ENCODE assay signal across 10 cellular contexts in the genomic region with DNA sequence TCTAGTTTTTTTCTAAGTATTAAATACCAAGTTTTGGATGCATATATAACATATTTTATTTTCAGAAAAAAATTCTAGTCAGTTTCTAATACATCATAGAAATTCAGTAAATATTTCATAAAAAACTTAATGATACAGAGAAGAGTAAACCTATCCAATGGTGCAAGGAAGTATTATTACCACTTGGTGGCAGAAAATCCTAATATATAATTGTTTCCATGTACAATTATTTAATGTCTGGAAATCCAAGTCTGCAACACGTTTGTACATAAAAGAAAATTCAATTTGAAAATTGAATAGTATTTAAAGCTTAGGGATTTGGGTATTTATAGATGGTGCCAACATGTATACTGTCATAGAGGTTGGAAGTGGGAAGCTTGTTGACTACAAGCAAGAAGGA.
DNase-seq lines count a peak whose midpoint lies in the region; ATAC-seq, FAIRE-seq and TF ChIP-seq lines count a peak whose summit lies in the region.
"Had no signal": no experiment of that assay in that cellular context is flagged by ENCODE, and none has a peak within 500 bp of the region (broad histone marks: within the 10 kb centered on the region; RNA-seq: fewer than 3 reads in every experiment).

No MANE protein-coding gene starts in this region.

- H3K4me2 ChIP-seq in A549, result no peak overlapping the region

- TF ChIP-seq EP300 in A549 (IDR thresholded peaks at IDR 0.05), result no peak
- no peak for TF ChIP-seq EP300 in Ishikawa (IDR thresholded peaks at IDR 0.05; ENCODE audit: borderline replicate concordance)

- no peak for FAIRE-seq in A549 (lab: Jason Lieb, UNC)

- POLR2A ChIA-PET in A549 (lab: Yijun Ruan, JAX), result no interaction called here
- POLR2A ChIA-PET in HEK293T (lab: Yijun Ruan, JAX), result no interaction called here

- TF ChIP-seq RAD21 in A549 (conservative IDR thresholded peaks at IDR 0.05 in 1 of 2, IDR thresholded peaks at IDR 0.05 in 1 of 2), result peak; percentile 64 to 81
- TF ChIP-seq RAD21 in Ishikawa (IDR thresholded peaks at IDR 0.05; ENCODE audit: low read depth), result peak; percentile 57

- no peak for DNase-seq in A549 (ENCODE audit: low read depth in 1 of 2, low spot score in 1 of 2)
- peak; percentile 36 for DNase-seq in astrocyte of the hippocampus (ENCODE audit: low read depth, low spot score)
- peak; percentile 29 for DNase-seq in left kidney (ENCODE audit: low read depth, low spot score)
- no peak for DNase-seq in HEK293T (ENCODE audit: extremely low spot score)
- no peak for DNase-seq in activated CD8-positive, alpha-beta memory T cell treated with anti-CD3 and anti-CD28 coated beads, Interleukin-2, amount 50 U/mL, for 48 hours
- DNase-seq: T-helper 9 cell had no signal

- CTCF ChIA-PET in A549 (lab: Yijun Ruan, JAX), result interaction anchor here (0.7 to 5.6 kb wide), 16 partner anchors 12 to 551 kb away, joined by 3 to 71 read pairs (median 5); no protein-coding TSS in a partner anchor
- CTCF ChIA-PET in HEK293T (lab: Yijun Ruan, JAX), result interaction anchor here (0.7 to 1.5 kb wide), 4 partner anchors 10 to 390 kb away, joined by 3 read pairs; no protein-coding TSS in a partner anchor

- 3% methylated on average over 1 of the region's 1 CpG for WGBS in A549 (ENCODE audit: missing lambda C conversion rate)

- H3K4me1 ChIP-seq in A549, result peaks cover 2% of the 10 kb centered on the region; the same call in 1 of the 3 replicates

- H3K9me3 ChIP-seq in A549, result no peaks in the 10 kb centered on the region

- no peak overlapping the region for H3K4me3 ChIP-seq in A549
- H3K4me3 ChIP-seq: lung had no signal

- TF ChIP-seq POLR2A in A549 (IDR thresholded peaks at IDR 0.05; ENCODE audit: low read length), result no peak

- peak in 1 of 2 experiments; percentile 58; a peak in 2 of 6 replicates for ATAC-seq in A549
- no peak for ATAC-seq in HG03571 (IDR thresholded peaks at IDR 0.05; ENCODE audit: unreplicated experiment)
- no peak for ATAC-seq in GM21381 (IDR thresholded peaks at IDR 0.05; ENCODE audit: unreplicated experiment)

- TF ChIP-seq CTCF in A549 (IDR thresholded peaks at IDR 0.05), result peak; percentile 33; the same call in 1 of the 3 replicates

- H3K27ac ChIP-seq in A549, result no peak overlapping the region

TF ChIP-seq in A549, 52 proteins besides CTCF, POLR2A, EP300 and RAD21:
- TF ChIP-seq GATA3 (IDR thresholded peaks at IDR 0.05; ENCODE audit: borderline replicate concordance) (no peak), SMC3 (IDR thresholded peaks at IDR 0.05) (peak; percentile 79)

TF ChIP-seq in Ishikawa, 13 proteins besides CTCF, POLR2A, EP300 and RAD21:
- TF ChIP-seq NFIC (IDR thresholded peaks at IDR 0.05), result no peak
- TF ChIP-seq, protein P1, sequence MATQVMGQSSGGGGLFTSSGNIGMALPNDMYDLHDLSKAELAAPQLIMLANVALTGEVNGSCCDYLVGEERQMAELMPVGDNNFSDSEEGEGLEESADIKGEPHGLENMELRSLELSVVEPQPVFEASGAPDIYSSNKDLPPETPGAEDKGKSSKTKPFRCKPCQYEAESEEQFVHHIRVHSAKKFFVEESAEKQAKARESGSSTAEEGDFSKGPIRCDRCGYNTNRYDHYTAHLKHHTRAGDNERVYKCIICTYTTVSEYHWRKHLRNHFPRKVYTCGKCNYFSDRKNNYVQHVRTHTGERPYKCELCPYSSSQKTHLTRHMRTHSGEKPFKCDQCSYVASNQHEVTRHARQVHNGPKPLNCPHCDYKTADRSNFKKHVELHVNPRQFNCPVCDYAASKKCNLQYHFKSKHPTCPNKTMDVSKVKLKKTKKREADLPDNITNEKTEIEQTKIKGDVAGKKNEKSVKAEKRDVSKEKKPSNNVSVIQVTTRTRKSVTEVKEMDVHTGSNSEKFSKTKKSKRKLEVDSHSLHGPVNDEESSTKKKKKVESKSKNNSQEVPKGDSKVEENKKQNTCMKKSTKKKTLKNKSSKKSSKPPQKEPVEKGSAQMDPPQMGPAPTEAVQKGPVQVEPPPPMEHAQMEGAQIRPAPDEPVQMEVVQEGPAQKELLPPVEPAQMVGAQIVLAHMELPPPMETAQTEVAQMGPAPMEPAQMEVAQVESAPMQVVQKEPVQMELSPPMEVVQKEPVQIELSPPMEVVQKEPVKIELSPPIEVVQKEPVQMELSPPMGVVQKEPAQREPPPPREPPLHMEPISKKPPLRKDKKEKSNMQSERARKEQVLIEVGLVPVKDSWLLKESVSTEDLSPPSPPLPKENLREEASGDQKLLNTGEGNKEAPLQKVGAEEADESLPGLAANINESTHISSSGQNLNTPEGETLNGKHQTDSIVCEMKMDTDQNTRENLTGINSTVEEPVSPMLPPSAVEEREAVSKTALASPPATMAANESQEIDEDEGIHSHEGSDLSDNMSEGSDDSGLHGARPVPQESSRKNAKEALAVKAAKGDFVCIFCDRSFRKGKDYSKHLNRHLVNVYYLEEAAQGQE (IDR thresholded peaks at IDR 0.05; ENCODE audit: low read depth), result no peak
- TF ChIP-seq ZBTB7A (IDR thresholded peaks at IDR 0.05; ENCODE audit: low read depth), result no peak
- TF ChIP-seq TAF1 (IDR thresholded peaks at IDR 0.05; ENCODE audit: low read depth), result no peak
- TF ChIP-seq, protein P2, sequence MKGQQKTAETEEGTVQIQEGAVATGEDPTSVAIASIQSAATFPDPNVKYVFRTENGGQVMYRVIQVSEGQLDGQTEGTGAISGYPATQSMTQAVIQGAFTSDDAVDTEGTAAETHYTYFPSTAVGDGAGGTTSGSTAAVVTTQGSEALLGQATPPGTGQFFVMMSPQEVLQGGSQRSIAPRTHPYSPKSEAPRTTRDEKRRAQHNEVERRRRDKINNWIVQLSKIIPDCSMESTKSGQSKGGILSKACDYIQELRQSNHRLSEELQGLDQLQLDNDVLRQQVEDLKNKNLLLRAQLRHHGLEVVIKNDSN (IDR thresholded peaks at IDR 0.05), result no peak
- no peak for TF ChIP-seq TEAD4 (IDR thresholded peaks at IDR 0.05)
- no peak for TF ChIP-seq TCF12 (IDR thresholded peaks at IDR 0.05; ENCODE audit: low read depth)
- TF ChIP-seq CEBPB (IDR thresholded peaks at IDR 0.05), result no peak
- no peak for TF ChIP-seq CREB1 (IDR thresholded peaks at IDR 0.05; ENCODE audit: low read depth)

TF ChIP-seq in HEK293T, 16 proteins besides CTCF, POLR2A, EP300 and RAD21:
- TF ChIP-seq ELF4 (IDR thresholded peaks at IDR 0.05), result no peak
- no peak for TF ChIP-seq SUZ12 (IDR thresholded peaks at IDR 0.05)
- TF ChIP-seq FOXK2 (IDR thresholded peaks at IDR 0.05), result no peak
- no peak for TF ChIP-seq ARNT (IDR thresholded peaks at IDR 0.05)
- no peak for TF ChIP-seq SP1 (IDR thresholded peaks at IDR 0.05)
- TF ChIP-seq BHLHE40 (IDR thresholded peaks at IDR 0.05; ENCODE audit: borderline replicate concordance), result no peak
- TF ChIP-seq LEF1 (IDR thresholded peaks at IDR 0.05; ENCODE audit: borderline replicate concordance), result no peak
- TF ChIP-seq L3MBTL2 (conservative IDR thresholded peaks at IDR 0.05), result no peak
- TF ChIP-seq ZNF384 (IDR thresholded peaks at IDR 0.05), result no peak
- TF ChIP-seq TARDBP (IDR thresholded peaks at IDR 0.05), result no peak
- TF ChIP-seq NFRKB (IDR thresholded peaks at IDR 0.05), result no peak
- no peak for TF ChIP-seq CTBP1 (IDR thresholded peaks at IDR 0.05; ENCODE audit: borderline replicate concordance)
- TF ChIP-seq FOXM1 (IDR thresholded peaks at IDR 0.05; ENCODE audit: borderline replicate concordance), result no peak

Comparison
In these comparisons a context has a peak if more than half of its experiments do, and no peak if none do; other contexts are left out.
1. DNase-seq: peak in astrocyte of the hippocampus (single experiment) and left kidney (single experiment); none in A549 (0 of 2), HEK293T (single experiment) and activated CD8-positive, alpha-beta memory T cell treated with anti-CD3 and anti-CD28 coated beads, Interleukin-2, amount 50 U/mL, for 48 hours (single experiment).